16 cellular contexts compared by ENCODE assay signal in the genomic region with DNA sequence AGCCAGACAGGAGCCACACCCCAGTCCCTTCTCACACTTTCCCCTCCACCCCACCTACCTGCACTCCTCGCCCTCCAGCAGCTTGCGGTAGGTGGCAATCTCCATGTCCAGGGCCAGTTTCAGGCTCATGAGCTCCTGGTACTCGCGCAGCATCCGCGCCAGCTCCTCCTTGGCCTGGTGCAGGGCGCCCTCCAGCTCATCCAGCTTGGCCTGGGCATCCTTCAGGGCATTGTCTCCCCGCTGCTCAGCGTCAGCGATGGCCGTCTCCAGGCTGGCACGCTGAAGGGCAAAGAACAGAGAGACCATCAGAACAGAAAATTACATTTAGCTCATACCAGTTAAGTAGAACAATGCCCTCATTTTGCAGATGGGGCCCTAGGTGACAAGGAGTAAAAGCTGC. TPM values are rescaled to one million over a fixed set of nuclear protein-coding genes. Genes with fewer than 3 reads are reported as not detected.
DNase-seq lines count a peak whose midpoint lies in the region; ATAC-seq and TF ChIP-seq lines count a peak whose summit lies in the region.
"Had no signal": no experiment of that assay in that cellular context is flagged by ENCODE, and none has a peak within 500 bp of the region (broad histone marks: within the 10 kb centered on the region; RNA-seq: fewer than 3 reads in every experiment).

No MANE protein-coding gene starts in this region.

- no peaks in the 10 kb centered on the region for H3K9me3 Mint-ChIP-seq in natural killer cell
- H3K9me3 Mint-ChIP-seq: CD4-positive, alpha-beta memory T cell had no signal

- H3K27me3 ChIP-seq in dorsolateral prefrontal cortex: peaks cover 0 to 10% (median 0%) of the 10 kb centered on the region in 45 donors

- no peak overlapping the region for H3K4me3 ChIP-seq in dorsolateral prefrontal cortex
- H3K4me3 ChIP-seq: A549 had no signal

- intact Hi-C loops in dorsolateral prefrontal cortex (cut with DNase I) (no loop called here), head of caudate nucleus (cut with DNase I) (no loop called here), natural killer cell (cut with micrococcal nuclease) (loop anchor here (5.0 kb wide), 2 partner anchors 216 to 304 kb away; no protein-coding TSS in a partner anchor)

- DNase-seq in dorsolateral prefrontal cortex (peak in 5 of 10 donors; percentile 34 to 60 (median 48)), head of caudate nucleus (peak in 35 of 42 donors; percentile 8 to 72 (median 37)), natural killer cell (no peak), substantia nigra (lab: John Stamatoyannopoulos, UW) (peak in 31 of 49 donors; percentile 2 to 62 (median 19)), NCI-H1417 (lab: John Stamatoyannopoulos, UW) (no peak)
- DNase-seq: BE2C; CD4-positive, alpha-beta memory T cell; DMS79 treated with DMSO at 0.1 percent for 48 hours; EL; HCEC 1CT had no signal

- no peaks in the 10 kb centered on the region for H3K36me3 Mint-ChIP-seq in natural killer cell
- H3K36me3 Mint-ChIP-seq: CD4-positive, alpha-beta memory T cell had no signal

- ATAC-seq in natural killer cell (no peak), HG03159 (IDR thresholded peaks at IDR 0.05; ENCODE audit: unreplicated experiment) (no peak), GM18517 (IDR thresholded peaks at IDR 0.05; ENCODE audit: unreplicated experiment) (no peak)
- ATAC-seq: A549 had no signal

- peaks cover 9 to 22% of the 10 kb centered on the region in 2 donors for H3K27me3 Mint-ChIP-seq in natural killer cell (ENCODE audit: low read depth in 2 of 2)

- H3K4me1 Mint-ChIP-seq in natural killer cell: peaks cover 55 to 57% of the 10 kb centered on the region in 2 donors
- H3K4me1 Mint-ChIP-seq: CD4-positive, alpha-beta memory T cell had no signal

- peak overlapping the region; percentile 91 to 97 for H3K27ac Mint-ChIP-seq in natural killer cell
- H3K27ac Mint-ChIP-seq: CD4-positive, alpha-beta memory T cell had no signal

- H3K27ac ChIP-seq in dorsolateral prefrontal cortex (peak overlapping the region in 1 of 59 donors; percentile 33), substantia nigra (ENCODE audit: low read depth, low read length, poor library complexity, severe bottlenecking) (no peak overlapping the region)
- H3K27ac ChIP-seq: A549, C4-2B, HL-60 had no signal

- TF ChIP-seq CTCF in dorsolateral prefrontal cortex (IDR thresholded peaks at IDR 0.05 in 54 of 56, conservative IDR thresholded peaks at IDR 0.05 in 2 of 56; ENCODE audit: low read depth in 1 of 56, partially characterized antibody in 56 of 56) (peak in 39 of 56 donors; percentile 9 to 67 (median 36)), natural killer cell (IDR thresholded peaks at IDR 0.05) (no peak)

- H3K4me3 Mint-ChIP-seq in natural killer cell: peak overlapping the region; percentile 93
- H3K4me3 Mint-ChIP-seq: CD4-positive, alpha-beta memory T cell had no signal

RNA-seq across cellular contexts. Expression of gene KRT74, which starts 5.5 kb away (rescaled TPM):
- not detected for total RNA-seq in dorsolateral prefrontal cortex
- 1 to 10 TPM in 1 of 3 donors, under 1 TPM in 2; 0.38 to 1.2 (median 0.38) TPM for total RNA-seq in natural killer cell
- total RNA-seq: CD4-positive, alpha-beta memory T cell; H4 had no signal

RNA-seq across cellular contexts. Expression of gene KRT71, which starts 15.2 kb away (rescaled TPM):
- under 1 TPM in 1 of 120 experiments, not detected in 119; 0.14 TPM for total RNA-seq in dorsolateral prefrontal cortex
- total RNA-seq in natural killer cell: not detected
- total RNA-seq: CD4-positive, alpha-beta memory T cell; H4 had no signal

RNA-seq across cellular contexts. Expression of gene KRT72, which starts 33.2 kb away (rescaled TPM):
- under 1 TPM in 1 of 120 experiments, not detected in 119; 0.26 TPM for total RNA-seq in dorsolateral prefrontal cortex
- total RNA-seq in natural killer cell: 100 to 1,000 TPM in 1 of 3 donors, 10 to 100 TPM in 2; 21.9 to 136 (median 38.0) TPM
- total RNA-seq: H4 had no signal

RNA-seq across cellular contexts. Expression of gene KRT5, which starts 47.9 kb away (rescaled TPM):
- total RNA-seq in dorsolateral prefrontal cortex (1 to 10 TPM in 100 of 120 experiments, under 1 TPM in 12, not detected in 8; 0.44 to 7.8 (median 2.3) TPM), natural killer cell (under 1 TPM in 2 of 3 donors, not detected in 1; 0.40 to 0.70 TPM)
- total RNA-seq: CD4-positive, alpha-beta memory T cell; H4 had no signal

RNA-seq across cellular contexts. Expression of gene KRT73, which starts 50.2 kb away (rescaled TPM):
- under 1 TPM in 2 of 120 experiments, not detected in 118; 0.20 to 0.22 TPM for total RNA-seq in dorsolateral prefrontal cortex
- 10 to 100 TPM; 12.4 to 92.9 (median 23.3) TPM for total RNA-seq in natural killer cell
- total RNA-seq: H4 had no signal

Comparison
In these comparisons a context has a peak if more than half of its experiments do, and no peak if none do; other contexts are left out.
1. DNase-seq: peak in head of caudate nucleus (35 of 42) and substantia nigra (31 of 49); none in natural killer cell (single experiment) and NCI-H1417 (0 of 3).
2. RNA of gene KRT72, which starts 33.2 kb away (total RNA-seq): 21.9 to 136 TPM in natural killer cell; 0.26 TPM in dorsolateral prefrontal cortex; every median in the first group is over 10 times any median in the second.